1 cellular context compared by ENCODE assay signal in the genomic region with DNA sequence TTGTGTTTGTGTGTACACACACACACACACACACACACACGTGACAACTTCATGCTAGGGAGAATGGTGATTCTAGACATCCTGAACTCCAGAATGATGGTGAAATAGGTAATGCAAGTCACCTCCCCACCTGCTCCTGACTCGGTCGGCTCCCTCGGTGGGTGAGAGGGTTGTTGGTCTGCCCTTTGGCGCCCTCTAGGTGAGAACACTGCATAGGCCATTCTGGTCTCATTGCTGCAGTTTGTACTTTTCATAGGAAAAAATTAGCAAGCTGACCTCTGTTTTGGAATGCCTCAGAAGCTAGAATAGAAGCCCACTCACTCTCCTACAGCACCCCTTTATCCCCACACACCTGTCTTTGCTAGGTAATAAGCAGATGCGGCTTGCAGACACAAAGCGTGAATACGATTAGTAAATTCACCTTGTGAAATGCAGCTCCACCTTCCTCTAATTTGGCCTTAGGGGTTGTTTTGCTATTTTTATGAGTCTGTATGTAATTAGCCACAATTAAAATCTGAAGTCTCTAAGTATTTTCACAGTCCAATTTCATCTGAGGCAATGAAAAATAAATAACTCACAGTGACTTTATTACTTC.
TF ChIP-seq lines count a peak whose summit lies in the region.

No MANE protein-coding gene starts in this region.

TF ChIP-seq in H1, 55 proteins besides CTCF, POLR2A, EP300 and RAD21:
- TF ChIP-seq NRF1 (IDR thresholded peaks at IDR 0.05; ENCODE audit: low read depth, low read length) (0 out of 2 replicates have a peak, but pooled peaks have one; percentile 10), GABPA (IDR thresholded peaks at IDR 0.05; ENCODE audit: borderline replicate concordance, insufficient read depth, low read length) (no peak), CEBPB (IDR thresholded peaks at IDR 0.05; ENCODE audit: low read depth, low read length) (0 out of 2 replicates have a peak, but pooled peaks have one; percentile 26)
